27 cellular contexts compared by ENCODE assay signal in genomic region chr2:77121518-77121917, GRCh38.
"Had no signal": no experiment of that assay in that cellular context is flagged by ENCODE, and none has a peak within 500 bp of the region (broad histone marks: within the 10 kb centered on the region; RNA-seq: fewer than 3 reads in every experiment).

No MANE protein-coding gene starts in this region.

- FAIRE-seq: urothelium cell line had no signal

- DNase-seq: stimulated activated CD4-positive, alpha-beta T cell treated with anti-CD3 and anti-CD28 coated beads, Interleukin-2, amount 100 ng/mL, for 48 hours; stimulated activated CD4-positive, alpha-beta T cell treated with anti-CD3 and anti-CD28 coated beads, Interleukin-4, amount 100 ng/mL, for 1 hour; stimulated activated CD4-positive, alpha-beta T cell treated with anti-CD3 and anti-CD28 coated beads, Interleukin-4, amount 100 ng/mL, for 24 hours; stimulated activated CD4-positive, alpha-beta T cell treated with anti-CD3 and anti-CD28 coated beads, Interleukin-4, amount 100 ng/mL, for 4 hours; stimulated activated CD8-positive, alpha-beta memory T cell treated with anti-CD3 and anti-CD28 coated beads, Interleukin-4, amount 100 ng/mL, for 48 hours; stimulated activated naive B cell treated with anti-CD40 and anti-IgM and Interleukin-4, amounts not matched to agents 10 μg/mL and 1 μg/mL and 100 μg/mL, for 72 hours; stimulated activated naive CD4-positive, alpha-beta T cell; stimulated activated naive CD4-positive, alpha-beta T cell treated with Interleukin-2 at 50 U/mL for 16 hours; stimulated activated naive CD8-positive, alpha-beta T cell treated with anti-CD3 and anti-CD28 coated beads, Interleukin-15, amount 100 ng/mL, for 72 hours; stimulated activated naive CD8-positive, alpha-beta T cell treated with anti-CD3 and anti-CD28 coated beads, Interleukin-15, Interleukin-2, amounts not matched to agents 100 U/mL and 50 U/mL, for 24 hours; stomach; substantia nigra; testis; thyroid gland; tibial artery; transverse colon; trophoblast cell; upper lobe of left lung; upper lobe of right lung; uterus had no signal

- H3K4me1 ChIP-seq: stomach, suprapubic skin, testis, thyroid gland, tibial artery, tibial nerve, transverse colon, upper lobe of left lung, upper lobe of right lung, uterus, vagina had no signal

- H3K4me3 ChIP-seq: stomach, suprapubic skin, testis, thoracic aorta, thyroid gland, tibial artery, tibial nerve, transverse colon, upper lobe of left lung, upper lobe of right lung, uterus, vagina had no signal

- H3K27ac ChIP-seq: stomach, suprapubic skin, testis, thoracic aorta, thyroid gland, tibial artery, tibial nerve, transverse colon, upper lobe of left lung, upper lobe of right lung, uterus, vagina had no signal

- H3K27me3 ChIP-seq: stomach, suprapubic skin, testis, thyroid gland, tibial artery, tibial nerve, transverse colon, upper lobe of left lung, upper lobe of right lung, uterus, vagina had no signal

- H3K9me3 ChIP-seq: stomach, suprapubic skin, testis, thoracic aorta, thyroid gland, tibial artery, tibial nerve, transverse colon, upper lobe of left lung, upper lobe of right lung, uterus, vagina had no signal

- H3K36me3 ChIP-seq: stomach, suprapubic skin, thoracic aorta, thyroid gland, tibial artery, tibial nerve, transverse colon, upper lobe of left lung, upper lobe of right lung, uterus, vagina had no signal

- ATAC-seq: stimulated activated effector memory CD8-positive, alpha-beta T cell treated with anti-CD3 and anti-CD28 coated beads, Interleukin-12 subunit alpha, Interleukin-12 subunit beta, amount 100 ng/mL, for 72 hours; stimulated activated memory B cell treated with anti-CD40 and anti-IgM and Interleukin-4, amounts not matched to agents 10 μg/mL and 1 μg/mL and 100 μg/mL, for 72 hours; stimulated activated naive B cell treated with anti-CD40 and anti-IgM and Interleukin-4, amounts not matched to agents 10 μg/mL and 1 μg/mL and 100 μg/mL, for 72 hours; stimulated activated naive CD8-positive, alpha-beta T cell treated with anti-CD3 and anti-CD28 coated beads, Interleukin-15, amount 100 ng/mL, for 72 hours; stimulated activated naive CD8-positive, alpha-beta T cell treated with anti-CD3 and anti-CD28 coated beads, Interleukin-15, Interleukin-2, amounts not matched to agents 100 U/mL and 50 U/mL, for 24 hours; upper lobe of right lung had no signal
